ENCODE assay signal across 1 cellular context in genomic region chr17:27353469-27354050, GRCh38.
A peak's percentile ranks its signal among the peaks of the same experiment; 100 is the strongest.
TF ChIP-seq lines count a peak whose summit lies in the region.

No MANE protein-coding gene starts in this region.

TF ChIP-seq in GM12878, 131 proteins besides CTCF, POLR2A, EP300 and RAD21 (continued from another document):
- peak; percentile 22 for TF ChIP-seq BCL3 (IDR thresholded peaks at IDR 0.05; ENCODE audit: borderline replicate concordance, insufficient read depth, low read depth, low read length, poor library complexity, severe bottlenecking)
- no peak for TF ChIP-seq REST (IDR thresholded peaks at IDR 0.05; ENCODE audit: low read depth, low read length)
- TF ChIP-seq ZNF687 (IDR thresholded peaks at IDR 0.05), result peak; percentile 61; the same call in 1 of the 2 replicates
- TF ChIP-seq PAX5 (IDR thresholded peaks at IDR 0.05; ENCODE audit: borderline replicate concordance, low read depth, low read length), result no peak; the same call in 1 of the 2 replicates
- no peak for TF ChIP-seq NFYA (IDR thresholded peaks at IDR 0.05; ENCODE audit: borderline replicate concordance, low read depth, low read length)
- no peak for TF ChIP-seq SRF (IDR thresholded peaks at IDR 0.05; ENCODE audit: low read depth in 2 of 2, low read length in 2 of 2)
TF ChIP-seq in GM12878: peak in this region for 50.
